ENCODE assay signal across 7 cellular contexts in genomic region chr18:50297621-50298442, GRCh38. TPM values are rescaled to one million over a fixed set of nuclear protein-coding genes. Genes with fewer than 3 reads are reported as not detected.
DNase-seq lines count a peak whose midpoint lies in the region; ATAC-seq and TF ChIP-seq lines count a peak whose summit lies in the region.

No MANE protein-coding gene starts in this region.

- intact Hi-C loops in activated CD4-positive, alpha-beta T cell treated with anti-CD3 and anti-CD28 coated beads, Interleukin-2, amount 10 ng/mL, durations not matched to agents 24 days and 14 days (cut with micrococcal nuclease), result loop anchor here (1.0 kb wide), 2 partner anchors 10 to 17 kb away; partner anchors contain the start of gene MBD1
- intact Hi-C loops in lower leg skin (cut with DNase I; ENCODE audit: low total_unique reads), result no loop called here

- peak; percentile 57 for DNase-seq in NCI-H2029 (lab: John Stamatoyannopoulos, UW)
- peak; percentile 92 for DNase-seq in activated CD4-positive, alpha-beta T cell treated with anti-CD3 and anti-CD28 coated beads, Interleukin-2, amount 10 ng/mL, durations not matched to agents 24 days and 14 days
- peak; percentile 30 for DNase-seq in effector CD8-positive, alpha-beta T cell (lab: John Stamatoyannopoulos, UW)
- peak; percentile 74 to 94 for DNase-seq in lower leg skin (ENCODE audit: low spot score in 2 of 2)
- DNase-seq in stimulated activated CD4-positive, alpha-beta T cell treated with anti-CD3 and anti-CD28 coated beads, Interleukin-4, amount 100 ng/mL, for 48 hours (ENCODE audit: low read depth in 2 of 2), result peak; percentile 60 to 64

- H3K27ac Mint-ChIP-seq in activated CD4-positive, alpha-beta T cell treated with anti-CD3 and anti-CD28 coated beads, Interleukin-2, amount 10 ng/mL, durations not matched to agents 24 days and 14 days, result no peak overlapping the region

- H3K4me1 Mint-ChIP-seq in activated CD4-positive, alpha-beta T cell treated with anti-CD3 and anti-CD28 coated beads, Interleukin-2, amount 10 ng/mL, durations not matched to agents 24 days and 14 days, result peaks cover 8% of the 10 kb centered on the region

- peak overlapping the region; percentile 80 for H3K4me3 Mint-ChIP-seq in activated CD4-positive, alpha-beta T cell treated with anti-CD3 and anti-CD28 coated beads, Interleukin-2, amount 10 ng/mL, durations not matched to agents 24 days and 14 days

- peaks cover 4% of the 10 kb centered on the region for H3K9me3 Mint-ChIP-seq in activated CD4-positive, alpha-beta T cell treated with anti-CD3 and anti-CD28 coated beads, Interleukin-2, amount 10 ng/mL, durations not matched to agents 24 days and 14 days

- H3K4me3 ChIP-seq in lower leg skin (ENCODE audit: low read depth, poor library complexity, severe bottlenecking), result peak overlapping the region; percentile 12

- no peaks in the 10 kb centered on the region for H3K36me3 Mint-ChIP-seq in activated CD4-positive, alpha-beta T cell treated with anti-CD3 and anti-CD28 coated beads, Interleukin-2, amount 10 ng/mL, durations not matched to agents 24 days and 14 days (ENCODE audit: low read depth)

- no peak for TF ChIP-seq CTCF in lower leg skin (IDR thresholded peaks at IDR 0.05)

- WGBS in lower leg skin, 2 donors, result 11 to 14% methylated on average over 28 of the region's 28 CpGs

- H3K27me3 Mint-ChIP-seq in activated CD4-positive, alpha-beta T cell treated with anti-CD3 and anti-CD28 coated beads, Interleukin-2, amount 10 ng/mL, durations not matched to agents 24 days and 14 days, result peaks cover 42% of the 10 kb centered on the region

- no peak for TF ChIP-seq POLR2A in lower leg skin (IDR thresholded peaks at IDR 0.05)

- ATAC-seq in GM18517 (IDR thresholded peaks at IDR 0.05; ENCODE audit: unreplicated experiment), result peak; percentile 100
- peak; percentile 100 for ATAC-seq in HG02852 (IDR thresholded peaks at IDR 0.05; ENCODE audit: unreplicated experiment)

RNA-seq across cellular contexts. Expression of gene CXXC1, which starts 10.3 kb away (rescaled TPM):
- 102 and 105 TPM in 2 replicates for total RNA-seq in activated CD4-positive, alpha-beta T cell treated with anti-CD3 and anti-CD28 coated beads, Interleukin-2, amount 10 ng/mL, durations not matched to agents 24 days and 14 days
- 100 to 1,000 TPM in 2 of 4 donors, 10 to 100 TPM in 2; 67.3 to 173 (median 106) TPM for total RNA-seq in lower leg skin

RNA-seq across cellular contexts. Expression of gene MBD1, which starts 16.5 kb away (rescaled TPM):
- total RNA-seq in activated CD4-positive, alpha-beta T cell treated with anti-CD3 and anti-CD28 coated beads, Interleukin-2, amount 10 ng/mL, durations not matched to agents 24 days and 14 days, result 91.7 and 93.3 TPM in 2 replicates
- total RNA-seq in lower leg skin, result 100 to 1,000 TPM; 113 to 140 (median 122) TPM

RNA-seq across cellular contexts. Expression of gene CFAP53, which starts 31.5 kb away (rescaled TPM):
- total RNA-seq in activated CD4-positive, alpha-beta T cell treated with anti-CD3 and anti-CD28 coated beads, Interleukin-2, amount 10 ng/mL, durations not matched to agents 24 days and 14 days, result 0.38 and 0.63 TPM in 2 replicates
- under 1 TPM in 3 of 4 donors, not detected in 1; 0.23 to 0.37 (median 0.34) TPM for total RNA-seq in lower leg skin

Comparison
In these comparisons a context has a peak if more than half of its experiments do, and no peak if none do; other contexts are left out.
1. Peak in every context shown above with its lines: DNase-seq, ATAC-seq and H3K4me3 ChIP-seq.
2. DNase-seq: peak in every context shown above with its lines; median percentile 92 in activated CD4-positive, alpha-beta T cell treated with anti-CD3 and anti-CD28 coated beads, Interleukin-2, amount 10 ng/mL, durations not matched to agents 24 days and 14 days; 84 in lower leg skin; 62 in stimulated activated CD4-positive, alpha-beta T cell treated with anti-CD3 and anti-CD28 coated beads, Interleukin-4, amount 100 ng/mL, for 48 hours; 57 in NCI-H2029; 30 in effector CD8-positive, alpha-beta T cell.